Comparison of ENCODE assay signal across 15 cellular contexts in the genomic region with DNA sequence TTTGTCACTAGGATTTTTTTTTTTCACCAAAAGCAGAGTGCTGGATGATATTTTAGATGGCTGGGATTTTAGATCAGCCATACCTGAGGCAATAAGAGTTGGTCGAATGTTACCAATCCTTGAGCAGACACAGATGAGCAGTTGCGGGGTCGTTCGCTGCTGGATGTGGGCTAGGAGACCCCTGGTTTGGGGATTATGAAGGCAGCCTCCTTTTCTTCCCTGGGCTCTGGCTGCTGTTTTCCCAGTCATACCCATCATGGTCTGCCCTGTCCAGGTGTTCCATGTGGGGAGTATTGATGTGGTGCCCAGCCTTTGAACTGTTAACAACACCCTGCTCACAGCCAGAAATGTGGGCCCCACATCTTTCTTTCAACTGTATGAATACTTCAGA. TPM values are rescaled to one million over a fixed set of nuclear protein-coding genes. Genes with fewer than 3 reads are reported as not detected.
DNase-seq lines count a peak whose midpoint lies in the region; ATAC-seq and TF ChIP-seq lines count a peak whose summit lies in the region.
"Had no signal": no experiment of that assay in that cellular context is flagged by ENCODE, and none has a peak within 500 bp of the region (broad histone marks: within the 10 kb centered on the region; RNA-seq: fewer than 3 reads in every experiment).

No MANE protein-coding gene starts in this region.

- DNase-seq in heart left ventricle (peak in 1 of 5 donors; percentile 18), cardiac septum (ENCODE audit: low spot score) (no peak), right cardiac atrium (no peak), left ventricle myocardium superior (no peak), esophagus muscularis mucosa (ENCODE audit: extremely low spot score) (peak; percentile 87), osteocyte (ENCODE audit: extremely low spot score, unreplicated experiment) (peak; percentile 57), caudate nucleus (lab: John Stamatoyannopoulos, UW) (no peak), CD1c-positive myeloid dendritic cell (ENCODE audit: extremely low spot score) (no peak)
- DNase-seq: 8988T; C1 segment of cervical spinal cord; Caco-2; CD4-positive, alpha-beta T cell had no signal

- H3K36me3 ChIP-seq in heart left ventricle: no peaks in the 10 kb centered on the region
- no peaks in the 10 kb centered on the region for H3K36me3 ChIP-seq in esophagus muscularis mucosa
- H3K36me3 ChIP-seq: HAP-1 had no signal

- no peak for ATAC-seq in heart left ventricle
- no peak for ATAC-seq in right cardiac atrium
- no peak for ATAC-seq in left ventricle myocardium superior

- H3K4me1 ChIP-seq in heart left ventricle: peaks cover 0 to 74% (median 54%) of the 10 kb centered on the region in 12 donors
- H3K4me1 ChIP-seq in right cardiac atrium (ENCODE audit: control insufficient read depth, insufficient read depth, low read length): peaks cover 20% of the 10 kb centered on the region
- H3K4me1 ChIP-seq in esophagus muscularis mucosa: peaks cover 14 to 23% (median 21%) of the 10 kb centered on the region in 4 donors

- WGBS in heart left ventricle, 4 donors: 87 to 90% (median 88%) methylated on average over 4 of the region's 4 CpGs
- 94% methylated on average over 4 of the region's 4 CpGs for WGBS in right cardiac atrium
- WGBS in esophagus muscularis mucosa: 89% methylated on average over 4 of the region's 4 CpGs

- no peak overlapping the region for H3K4me3 Mint-ChIP-seq in osteocyte (ENCODE audit: unreplicated experiment)
- H3K4me3 Mint-ChIP-seq: CD4-positive, alpha-beta T cell had no signal

- H3K4me3 ChIP-seq in heart left ventricle: no peak overlapping the region
- H3K4me3 ChIP-seq in right cardiac atrium (ENCODE audit: low read length): no peak overlapping the region
- H3K4me3 ChIP-seq in esophagus muscularis mucosa: no peak overlapping the region
- H3K4me3 ChIP-seq: HAP-1 had no signal

- TF ChIP-seq POLR2A in heart left ventricle (IDR thresholded peaks at IDR 0.05) (no peak), esophagus muscularis mucosa (IDR thresholded peaks at IDR 0.05; ENCODE audit: low read depth) (no peak)

- intact Hi-C loops in heart left ventricle (cut with DNase I) (loop anchor here in 3 of 10 donors (2.0 to 5.0 kb wide), 2 partner anchors 55 to 91 kb away; no protein-coding TSS in a partner anchor), cardiac septum (cut with DNase I) (loop anchor here (2.0 kb wide), 1 partner anchor 57 kb away; no protein-coding TSS in a partner anchor), right cardiac atrium (cut with DNase I) (no loop called here), left ventricle myocardium superior (cut with micrococcal nuclease) (no loop called here), esophagus muscularis mucosa (cut with DNase I) (no loop called here)

- H3K36me3 Mint-ChIP-seq in osteocyte (ENCODE audit: unreplicated experiment): no peaks in the 10 kb centered on the region

- H3K9me3 Mint-ChIP-seq in osteocyte (ENCODE audit: unreplicated experiment): no peaks in the 10 kb centered on the region
- H3K9me3 Mint-ChIP-seq: CD4-positive, alpha-beta T cell had no signal

- no peaks in the 10 kb centered on the region for H3K27me3 Mint-ChIP-seq in osteocyte (ENCODE audit: unreplicated experiment)

- H3K4me1 Mint-ChIP-seq in osteocyte (ENCODE audit: unreplicated experiment): peaks cover 8% of the 10 kb centered on the region

- no peaks in the 10 kb centered on the region for H3K9me3 ChIP-seq in heart left ventricle
- H3K9me3 ChIP-seq in right cardiac atrium (ENCODE audit: control insufficient read depth, low read length): no peaks in the 10 kb centered on the region
- H3K9me3 ChIP-seq in esophagus muscularis mucosa: no peaks in the 10 kb centered on the region
- H3K9me3 ChIP-seq: Caco-2, HAP-1 had no signal

- no peak for TF ChIP-seq CTCF in heart left ventricle (IDR thresholded peaks at IDR 0.05)
- TF ChIP-seq CTCF in esophagus muscularis mucosa (IDR thresholded peaks at IDR 0.05): no peak
- TF ChIP-seq CTCF in osteocyte (IDR thresholded peaks at IDR 0.05): no peak

- H3K27me3 ChIP-seq in heart left ventricle (no peaks in the 10 kb centered on the region), right cardiac atrium (ENCODE audit: control insufficient read depth, insufficient read depth) (no peaks in the 10 kb centered on the region), esophagus muscularis mucosa (peaks cover 0 to 24% (median 0%) of the 10 kb centered on the region in 4 donors)

- H3K27ac ChIP-seq in heart left ventricle (peak overlapping the region; percentile 33 to 92 (median 81)), right cardiac atrium (ENCODE audit: low read length) (peak overlapping the region; percentile 88), esophagus muscularis mucosa (replicated peaks in 1 of 4) (no peak overlapping the region), caudate nucleus (ENCODE audit: low read depth, low read length) (no peak overlapping the region)

- H3K27ac Mint-ChIP-seq in osteocyte (ENCODE audit: unreplicated experiment): no peak overlapping the region
- H3K27ac Mint-ChIP-seq: CD4-positive, alpha-beta T cell had no signal

- no peak for TF ChIP-seq EP300 in esophagus muscularis mucosa (IDR thresholded peaks at IDR 0.05)

RNA-seq across cellular contexts. Expression of gene PTPRE, which starts 5.0 kb away (rescaled TPM):
- total RNA-seq in heart left ventricle (10 to 100 TPM; 13.9 to 55.0 (median 26.8) TPM), cardiac septum (51.1 TPM), right cardiac atrium (10 to 100 TPM; 11.2 to 21.1 (median 13.8) TPM), left ventricle myocardium superior (15.1 TPM), esophagus muscularis mucosa (10 to 100 TPM in 2 of 4 donors, 1 to 10 TPM in 2; 8.7 to 22.4 (median 13.3) TPM), osteocyte (1.2 and 1.3 TPM in 2 replicates)
- polyA plus RNA-seq in heart left ventricle (10 to 100 TPM in 1 of 2 donors, 1 to 10 TPM in 1; 6.9 to 18.4 TPM), right cardiac atrium (6.7 TPM)

RNA-seq across cellular contexts. Expression of gene CLRN3, which starts 19.1 kb away (rescaled TPM):
- under 1 TPM in 1 of 9 donors, not detected in 8; 0.35 TPM for total RNA-seq in heart left ventricle
- polyA plus RNA-seq in heart left ventricle: not detected
- total RNA-seq in cardiac septum: not detected
- total RNA-seq in right cardiac atrium: not detected
- not detected for polyA plus RNA-seq in right cardiac atrium
- total RNA-seq in left ventricle myocardium superior: not detected
- not detected for total RNA-seq in esophagus muscularis mucosa
- not detected in 2 replicates for total RNA-seq in osteocyte
- total RNA-seq: A673; CD4-positive, alpha-beta T cell had no signal
- polyA plus RNA-seq: AG04450 had no signal

Comparison
In these comparisons a context has a peak if more than half of its experiments do, and no peak if none do; other contexts are left out.
1. DNase-seq: peak in esophagus muscularis mucosa (single experiment) and osteocyte (single experiment); none in cardiac septum (single experiment), right cardiac atrium (0 of 3), left ventricle myocardium superior (single experiment), caudate nucleus (0 of 61) and CD1c-positive myeloid dendritic cell (single experiment).
2. H3K27ac ChIP-seq: peak in heart left ventricle (12 of 12) and right cardiac atrium (single experiment); none in esophagus muscularis mucosa (0 of 4) and caudate nucleus (single experiment).